23 cellular contexts compared by ENCODE assay signal in the genomic region with DNA sequence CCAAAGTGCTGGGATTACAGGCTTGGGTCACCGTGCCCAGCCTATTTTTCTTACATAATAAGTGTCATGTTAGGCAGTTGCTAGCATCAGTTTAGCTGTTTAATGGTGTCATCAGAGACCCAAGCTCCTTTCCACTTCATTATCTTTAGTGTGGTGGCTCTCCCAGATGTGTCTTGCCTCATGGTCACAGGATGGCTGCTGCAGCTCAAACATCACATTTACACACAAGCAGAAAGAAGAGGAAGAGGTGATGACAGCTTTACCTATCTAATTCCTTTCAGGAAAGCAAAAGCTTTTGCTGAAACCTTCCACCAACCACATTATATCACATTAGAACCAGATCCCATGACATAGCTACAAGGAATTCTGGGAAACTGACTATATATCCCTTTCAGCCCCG.
"Had no signal": no experiment of that assay in that cellular context is flagged by ENCODE, and none has a peak within 500 bp of the region (broad histone marks: within the 10 kb centered on the region; RNA-seq: fewer than 3 reads in every experiment).

No MANE protein-coding gene starts in this region.

- H3K9me3 ChIP-seq: left ventricle myocardium inferior, mucosa of descending colon, psoas muscle, sigmoid colon, spleen, suprapubic skin, thoracic aorta, tibial artery, upper lobe of right lung had no signal

- H3K27ac Mint-ChIP-seq: naive thymus-derived CD4-positive, alpha-beta T cell; natural killer cell treated with Interleukin-12 subunit alpha and Interleukin-12 subunit beta and Interleukin-15 and Interleukin-18, amount 100 ng/mL, for 72 hours; stimulated activated effector memory CD8-positive, alpha-beta T cell treated with anti-CD3 and anti-CD28 coated beads, Interleukin-12 subunit alpha, Interleukin-12 subunit beta, amount 100 ng/mL, for 72 hours; stimulated activated naive CD8-positive, alpha-beta T cell treated with anti-CD3 and anti-CD28 coated beads, Interleukin-15, Interleukin-2, amounts not matched to agents 100 ng/mL and 50 ng/mL, for 24 hours had no signal

- H3K27ac ChIP-seq: hepatocyte, left ventricle myocardium inferior, psoas muscle, sigmoid colon, spleen, suprapubic skin, thoracic aorta, tibial artery, upper lobe of right lung had no signal

- H3K4me2 ChIP-seq: hepatocyte had no signal

- ATAC-seq: mucosa of descending colon; naive thymus-derived CD4-positive, alpha-beta T cell; natural killer cell treated with Interleukin-12 subunit alpha and Interleukin-12 subunit beta and Interleukin-15 and Interleukin-18, amount 100 ng/mL, for 72 hours; psoas muscle; stimulated activated effector memory CD8-positive, alpha-beta T cell treated with anti-CD3 and anti-CD28 coated beads, Interleukin-12 subunit alpha, Interleukin-12 subunit beta, amount 100 ng/mL, for 72 hours; upper lobe of right lung had no signal

- H3K27me3 Mint-ChIP-seq: stimulated activated naive CD8-positive, alpha-beta T cell treated with anti-CD3 and anti-CD28 coated beads, Interleukin-15, Interleukin-2, amounts not matched to agents 100 ng/mL and 50 ng/mL, for 24 hours had no signal

- H3K4me1 ChIP-seq: left ventricle myocardium inferior, psoas muscle, sigmoid colon, spleen, suprapubic skin, tibial artery, upper lobe of right lung had no signal

- H3K36me3 ChIP-seq: left ventricle myocardium inferior, sigmoid colon, spleen, suprapubic skin, thoracic aorta, tibial artery, upper lobe of right lung had no signal

- H3K4me1 Mint-ChIP-seq: naive thymus-derived CD4-positive, alpha-beta T cell; stimulated activated effector memory CD8-positive, alpha-beta T cell treated with anti-CD3 and anti-CD28 coated beads, Interleukin-12 subunit alpha, Interleukin-12 subunit beta, amount 100 ng/mL, for 72 hours had no signal

- H3K4me3 ChIP-seq: hepatocyte, left ventricle myocardium inferior, lung, mucosa of descending colon, psoas muscle, sigmoid colon, spleen, suprapubic skin, thoracic aorta, tibial artery, upper lobe of right lung had no signal

- H2AFZ ChIP-seq: hepatocyte had no signal

- H3K9me3 Mint-ChIP-seq: natural killer cell treated with Interleukin-12 subunit alpha and Interleukin-12 subunit beta and Interleukin-15 and Interleukin-18, amount 100 ng/mL, for 72 hours; neural crest cell; stimulated activated naive CD8-positive, alpha-beta T cell treated with anti-CD3 and anti-CD28 coated beads, Interleukin-15, Interleukin-2, amounts not matched to agents 100 ng/mL and 50 ng/mL, for 24 hours had no signal

- H3K27me3 ChIP-seq: hepatocyte, sigmoid colon, spleen, suprapubic skin, upper lobe of right lung had no signal

- H3K36me3 Mint-ChIP-seq: naive thymus-derived CD4-positive, alpha-beta T cell; natural killer cell treated with Interleukin-12 subunit alpha and Interleukin-12 subunit beta and Interleukin-15 and Interleukin-18, amount 100 ng/mL, for 72 hours; stimulated activated effector memory CD8-positive, alpha-beta T cell treated with anti-CD3 and anti-CD28 coated beads, Interleukin-12 subunit alpha, Interleukin-12 subunit beta, amount 100 ng/mL, for 72 hours had no signal

- FAIRE-seq: small intestine had no signal

- H3K79me2 ChIP-seq: hepatocyte had no signal

- H3K4me3 Mint-ChIP-seq: naive thymus-derived CD4-positive, alpha-beta T cell; natural killer cell treated with Interleukin-12 subunit alpha and Interleukin-12 subunit beta and Interleukin-15 and Interleukin-18, amount 100 ng/mL, for 72 hours; neural crest cell; stimulated activated effector memory CD8-positive, alpha-beta T cell treated with anti-CD3 and anti-CD28 coated beads, Interleukin-12 subunit alpha, Interleukin-12 subunit beta, amount 100 ng/mL, for 72 hours; stimulated activated naive CD8-positive, alpha-beta T cell treated with anti-CD3 and anti-CD28 coated beads, Interleukin-15, Interleukin-2, amounts not matched to agents 100 ng/mL and 50 ng/mL, for 24 hours had no signal

- DNase-seq: islet precursor cell; left ventricle myocardium inferior; midbrain; mucosa of descending colon; naive thymus-derived CD4-positive, alpha-beta T cell; nucleus accumbens; psoas muscle; sigmoid colon; small intestine; spleen; stimulated activated CD4-positive, alpha-beta T cell treated with anti-CD3 and anti-CD28 coated beads, Interleukin-4, amount 100 ng/mL, for 24 hours; stimulated activated naive CD4-positive, alpha-beta T cell; tibial artery; trophoblast cell; upper lobe of right lung had no signal
